8 cellular contexts compared by ENCODE assay signal in the genomic region with DNA sequence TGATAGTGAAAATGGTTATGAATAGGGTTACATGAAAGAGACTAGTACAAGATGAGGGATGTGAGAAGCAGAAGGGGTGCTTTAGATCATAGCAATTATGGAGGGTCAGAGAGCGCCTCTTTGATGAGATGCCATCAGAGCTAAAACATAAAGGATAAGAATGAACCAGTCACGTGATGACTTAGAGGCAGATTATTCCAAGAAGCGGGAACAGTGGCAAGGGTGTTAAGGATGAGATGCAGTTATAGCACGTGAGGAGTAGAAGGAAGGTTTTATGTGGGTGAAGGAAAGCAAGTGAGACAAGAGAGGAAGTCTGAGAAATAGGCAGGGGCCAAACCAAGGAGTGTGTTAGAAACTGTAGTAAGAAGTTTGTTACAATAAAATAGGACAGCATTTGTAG.
"Had no signal": no experiment of that assay in that cellular context is flagged by ENCODE, and none has a peak within 500 bp of the region (broad histone marks: within the 10 kb centered on the region; RNA-seq: fewer than 3 reads in every experiment).

No MANE protein-coding gene starts in this region.

- H3K4me3 ChIP-seq: GM23248 had no signal

- FAIRE-seq: H1, H54, HTR-8/SVneo had no signal

- DNase-seq: GM23248, H9, HCEC 1CT, HFFc6, KG1 had no signal

- H2AFZ ChIP-seq: GM23248 had no signal

- H3K27ac ChIP-seq: GM23248 had no signal

- H3K9ac ChIP-seq: GM23248 had no signal
